Comparison of ENCODE assay signal across 17 cellular contexts in the genomic region with DNA sequence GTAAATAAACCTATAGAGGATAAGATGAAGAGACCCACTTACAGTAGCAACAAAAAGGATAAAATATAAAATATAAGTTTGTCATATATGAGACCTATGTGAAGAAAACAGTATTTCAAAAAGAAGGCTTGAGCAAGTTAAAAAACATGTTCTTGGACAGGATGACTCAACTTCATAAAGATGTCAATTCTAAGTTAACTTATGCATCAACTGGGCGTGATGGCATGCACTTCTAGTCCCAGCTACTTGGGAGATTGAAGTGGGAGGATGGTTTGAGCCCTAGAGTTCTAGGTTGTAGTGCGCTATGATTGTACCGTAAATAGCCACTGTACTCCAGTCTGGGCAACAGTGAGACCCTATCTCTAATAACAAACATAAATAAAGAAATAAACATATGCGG.
"Had no signal": no experiment of that assay in that cellular context is flagged by ENCODE, and none has a peak within 500 bp of the region (broad histone marks: within the 10 kb centered on the region; RNA-seq: fewer than 3 reads in every experiment).

No MANE protein-coding gene starts in this region.

- H3K79me2 ChIP-seq: parathyroid adenoma had no signal

- H2AFZ ChIP-seq: parathyroid adenoma had no signal

- ATAC-seq: activated T-cell treated with anti-CD3 and anti-CD28 coated beads, Interleukin-2, amount 50 U/mL, for 72 hours; left lobe of liver; mucosa of descending colon; naive thymus-derived CD8-positive, alpha-beta T cell; stimulated activated memory B cell treated with anti-CD40 and anti-IgM and Interleukin-4, amounts not matched to agents 10 μg/mL and 1 μg/mL and 100 μg/mL, for 72 hours had no signal

- H3K4me3 ChIP-seq: mucosa of descending colon, thyroid gland, vagina had no signal

- H3K4me1 ChIP-seq: parathyroid adenoma, thyroid gland, vagina had no signal

- H3K27me3 ChIP-seq: brain microvascular endothelial cell, thyroid gland, vagina had no signal

- DNase-seq: activated CD4-positive, alpha-beta T cell treated with anti-CD3 and anti-CD28 coated beads, Interleukin-2, amount 10 ng/mL, durations not matched to agents 7 days and 5 days; activated CD4-positive, CD25-positive, alpha-beta regulatory T cell; activated CD8-positive, alpha-beta memory T cell treated with anti-CD3 and anti-CD28 coated beads, Interleukin-2, amount 50 U/mL, for 48 hours; activated gamma-delta T cell; activated T-cell treated with anti-CD3 and anti-CD28 coated beads, Interleukin-2, amount 50 U/mL, for 72 hours; brain microvascular endothelial cell; cortex of kidney; effector CD4-positive, alpha-beta T cell; islet precursor cell; mucosa of descending colon; naive thymus-derived CD8-positive, alpha-beta T cell; stimulated activated CD4-positive, alpha-beta T cell treated with anti-CD3 and anti-CD28 coated beads, Interleukin-2, amount 100 ng/mL, for 48 hours; thyroid gland had no signal

- H3K9ac ChIP-seq: parathyroid adenoma had no signal

- H3K9me3 ChIP-seq: mucosa of descending colon, thyroid gland, vagina had no signal

- H3K27ac ChIP-seq: brain microvascular endothelial cell, parathyroid adenoma, thyroid gland, vagina had no signal
